ENCODE assay signal across 12 cellular contexts in the genomic region with DNA sequence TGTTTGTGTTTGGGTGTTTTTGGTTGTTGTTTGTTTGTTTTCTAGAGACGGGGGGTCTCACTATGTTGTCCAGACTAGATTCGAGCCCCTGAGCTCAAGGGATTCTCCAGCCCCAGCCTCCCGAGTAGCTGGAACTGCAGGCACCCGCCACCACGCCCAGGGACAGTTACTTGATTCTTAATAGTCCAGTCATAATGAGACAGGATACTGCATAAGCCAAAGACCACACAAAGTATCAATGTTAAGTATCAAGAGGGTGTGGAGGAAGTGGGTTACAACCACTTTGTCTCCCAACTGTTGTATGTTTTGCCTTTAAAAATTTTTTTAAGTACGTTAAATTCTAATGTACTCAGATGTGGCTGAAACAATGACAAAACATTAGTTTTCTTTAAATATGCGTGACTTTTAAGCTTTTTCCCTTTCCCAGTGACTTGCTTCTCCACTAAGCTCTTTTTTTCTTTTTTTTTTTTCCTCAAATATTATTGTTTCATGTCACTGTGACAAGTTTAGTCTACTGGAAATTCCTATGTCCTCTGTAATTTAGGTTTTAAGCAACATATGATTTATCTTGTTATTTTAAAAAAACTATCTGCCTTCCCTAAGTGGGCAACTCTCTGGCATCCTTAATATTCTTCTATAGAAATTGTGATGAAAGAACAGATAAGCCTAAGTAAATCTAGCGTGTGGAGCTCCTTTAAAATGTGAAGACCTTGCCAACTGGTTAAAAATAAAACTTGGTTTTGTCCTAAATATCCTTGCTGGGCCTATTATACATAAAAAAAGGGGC. TPM values are rescaled to one million over a fixed set of nuclear protein-coding genes. Genes with fewer than 3 reads are reported as not detected.
DNase-seq lines count a peak whose midpoint lies in the region; ATAC-seq and TF ChIP-seq lines count a peak whose summit lies in the region.
"Had no signal": no experiment of that assay in that cellular context is flagged by ENCODE, and none has a peak within 500 bp of the region (broad histone marks: within the 10 kb centered on the region; RNA-seq: fewer than 3 reads in every experiment).

No MANE protein-coding gene starts in this region.

- H3K27ac ChIP-seq in CD8-positive, alpha-beta T cell (ENCODE audit: low read depth, low read length): peak overlapping the region; percentile 14
- H3K27ac ChIP-seq in layer of hippocampus (ENCODE audit: low read depth, low read length): peak overlapping the region; percentile 47
- H3K27ac ChIP-seq: C4-2B, suprapubic skin had no signal

- no peaks in the 10 kb centered on the region for H3K27me3 ChIP-seq in CD8-positive, alpha-beta T cell (ENCODE audit: insufficient read depth, low read length)
- H3K27me3 ChIP-seq in layer of hippocampus (ENCODE audit: control insufficient read depth, insufficient read depth, low read length): no peaks in the 10 kb centered on the region
- H3K27me3 ChIP-seq: suprapubic skin had no signal

- DNase-seq in CD8-positive, alpha-beta T cell: peak in 6 of 7 experiments; percentile 5 to 62 (median 30)
- peak; percentile 73 for DNase-seq in activated CD4-positive, alpha-beta T cell treated with anti-CD3 and anti-CD28 coated beads, Interleukin-2, amount 10 ng/mL, durations not matched to agents 7 days and 5 days
- DNase-seq in amygdala (lab: John Stamatoyannopoulos, UW) (no peak), posterior vena cava (ENCODE audit: low spot score) (no peak), Ammon's horn (ENCODE audit: low spot score) (no peak), SIG-M5 treated with dmso at 0.1 percent for 504 hours (lab: John Stamatoyannopoulos, UW; ENCODE audit: unreplicated experiment) (no peak)
- DNase-seq: H7 had no signal

- no peak overlapping the region for H3K4me3 ChIP-seq in CD8-positive, alpha-beta T cell (ENCODE audit: low read depth, low read length)
- H3K4me3 ChIP-seq: suprapubic skin had no signal

- no peaks in the 10 kb centered on the region for H3K9me3 Mint-ChIP-seq in CD8-positive, alpha-beta T cell
- peaks cover 36% of the 10 kb centered on the region for H3K9me3 Mint-ChIP-seq in activated CD4-positive, alpha-beta T cell treated with anti-CD3 and anti-CD28 coated beads, Interleukin-2, amount 10 ng/mL, durations not matched to agents 7 days and 5 days
- H3K9me3 Mint-ChIP-seq: nephron had no signal

- no peak for TF ChIP-seq CTCF in CD8-positive, alpha-beta T cell (IDR thresholded peaks at IDR 0.05)

- H3K36me3 ChIP-seq in CD8-positive, alpha-beta T cell (ENCODE audit: insufficient read depth, low read length): no peaks in the 10 kb centered on the region
- H3K36me3 ChIP-seq: suprapubic skin had no signal

- H3K4me1 ChIP-seq in CD8-positive, alpha-beta T cell (ENCODE audit: insufficient read depth, low read length): peaks cover 35% of the 10 kb centered on the region
- H3K4me1 ChIP-seq: suprapubic skin had no signal

- CTCF ChIA-PET in CD8-positive, alpha-beta T cell (lab: Charles Lee): interaction anchor here (0.7 to 1.3 kb wide), 5 partner anchors 43 to 207 kb away, joined by 3 to 4 read pairs (median 3); no protein-coding TSS in a partner anchor
- CTCF ChIA-PET in activated CD4-positive, alpha-beta T cell treated with anti-CD3 and anti-CD28 coated beads, Interleukin-2, amount 10 ng/mL, durations not matched to agents 7 days and 5 days (lab: Charles Lee): interaction anchor here (0.6 to 1.6 kb wide), 3 partner anchors 69 to 157 kb away, joined by 4 read pairs; no protein-coding TSS in a partner anchor

- H3K9me3 ChIP-seq in CD8-positive, alpha-beta T cell (ENCODE audit: low read length): no peaks in the 10 kb centered on the region
- H3K9me3 ChIP-seq: suprapubic skin had no signal

- ATAC-seq in CD8-positive, alpha-beta T cell: peak; percentile 93
- peak; percentile 97 for ATAC-seq in HG02610 (IDR thresholded peaks at IDR 0.05; ENCODE audit: unreplicated experiment)

- peak overlapping the region; percentile 85 for H3K27ac Mint-ChIP-seq in CD8-positive, alpha-beta T cell
- H3K27ac Mint-ChIP-seq in activated CD4-positive, alpha-beta T cell treated with anti-CD3 and anti-CD28 coated beads, Interleukin-2, amount 10 ng/mL, durations not matched to agents 7 days and 5 days: peak overlapping the region; percentile 97
- H3K27ac Mint-ChIP-seq: nephron had no signal

- peaks cover 48% of the 10 kb centered on the region for H3K4me1 Mint-ChIP-seq in CD8-positive, alpha-beta T cell (ENCODE audit: low read depth)
- H3K4me1 Mint-ChIP-seq in activated CD4-positive, alpha-beta T cell treated with anti-CD3 and anti-CD28 coated beads, Interleukin-2, amount 10 ng/mL, durations not matched to agents 7 days and 5 days: peaks cover 62% of the 10 kb centered on the region
- H3K4me1 Mint-ChIP-seq: nephron had no signal

- intact Hi-C loops in CD8-positive, alpha-beta T cell (cut with DNase I, micrococcal nuclease): loop anchor here in 1 of 2 experiments (2.0 kb wide), 2 partner anchors 15 to 31 kb away; no protein-coding TSS in a partner anchor
- intact Hi-C loops in posterior vena cava (cut with DNase I): no loop called here

- no peaks in the 10 kb centered on the region for H3K27me3 Mint-ChIP-seq in CD8-positive, alpha-beta T cell (ENCODE audit: low read depth)
- no peaks in the 10 kb centered on the region for H3K27me3 Mint-ChIP-seq in activated CD4-positive, alpha-beta T cell treated with anti-CD3 and anti-CD28 coated beads, Interleukin-2, amount 10 ng/mL, durations not matched to agents 7 days and 5 days

- POLR2A ChIA-PET in CD8-positive, alpha-beta T cell (lab: Charles Lee): interaction anchor here (0.5 to 1.2 kb wide), 8 partner anchors 18 to 671 kb away, joined by 3 to 5 read pairs (median 3); no protein-coding TSS in a partner anchor
- POLR2A ChIA-PET in activated CD4-positive, alpha-beta T cell treated with anti-CD3 and anti-CD28 coated beads, Interleukin-2, amount 10 ng/mL, durations not matched to agents 7 days and 5 days (lab: Charles Lee): interaction anchor here (0.7 kb wide), 1 partner anchor 16 kb away, joined by 3 read pairs; no protein-coding TSS in a partner anchor

- H3K36me3 Mint-ChIP-seq in CD8-positive, alpha-beta T cell: peaks cover 34% of the 10 kb centered on the region
- H3K36me3 Mint-ChIP-seq in activated CD4-positive, alpha-beta T cell treated with anti-CD3 and anti-CD28 coated beads, Interleukin-2, amount 10 ng/mL, durations not matched to agents 7 days and 5 days (ENCODE audit: low read depth): peaks cover 83% of the 10 kb centered on the region

- H3K4me3 Mint-ChIP-seq in CD8-positive, alpha-beta T cell: peak overlapping the region; percentile 56
- H3K4me3 Mint-ChIP-seq in activated CD4-positive, alpha-beta T cell treated with anti-CD3 and anti-CD28 coated beads, Interleukin-2, amount 10 ng/mL, durations not matched to agents 7 days and 5 days: peak overlapping the region; percentile 35
- H3K4me3 Mint-ChIP-seq: nephron had no signal

RNA-seq across cellular contexts. Expression of a gene that starts 56.1 kb away (rescaled TPM):
- total RNA-seq in CD8-positive, alpha-beta T cell: 10 to 100 TPM; 32.1 to 40.7 TPM
- total RNA-seq in activated CD4-positive, alpha-beta T cell treated with anti-CD3 and anti-CD28 coated beads, Interleukin-2, amount 10 ng/mL, durations not matched to agents 7 days and 5 days: 10 to 100 TPM; 32.8 to 38.9 TPM
- total RNA-seq in posterior vena cava: 10 to 100 TPM; 13.6 to 18.6 TPM

Comparison
In these comparisons a context has a peak if more than half of its experiments do, and no peak if none do; other contexts are left out.
1. DNase-seq: peak in CD8-positive, alpha-beta T cell (6 of 7) and activated CD4-positive, alpha-beta T cell treated with anti-CD3 and anti-CD28 coated beads, Interleukin-2, amount 10 ng/mL, durations not matched to agents 7 days and 5 days (single experiment); none in amygdala (0 of 56), posterior vena cava (single experiment), Ammon's horn (single experiment) and SIG-M5 treated with dmso at 0.1 percent for 504 hours (single experiment).